8 cellular contexts compared by ENCODE assay signal in the genomic region with DNA sequence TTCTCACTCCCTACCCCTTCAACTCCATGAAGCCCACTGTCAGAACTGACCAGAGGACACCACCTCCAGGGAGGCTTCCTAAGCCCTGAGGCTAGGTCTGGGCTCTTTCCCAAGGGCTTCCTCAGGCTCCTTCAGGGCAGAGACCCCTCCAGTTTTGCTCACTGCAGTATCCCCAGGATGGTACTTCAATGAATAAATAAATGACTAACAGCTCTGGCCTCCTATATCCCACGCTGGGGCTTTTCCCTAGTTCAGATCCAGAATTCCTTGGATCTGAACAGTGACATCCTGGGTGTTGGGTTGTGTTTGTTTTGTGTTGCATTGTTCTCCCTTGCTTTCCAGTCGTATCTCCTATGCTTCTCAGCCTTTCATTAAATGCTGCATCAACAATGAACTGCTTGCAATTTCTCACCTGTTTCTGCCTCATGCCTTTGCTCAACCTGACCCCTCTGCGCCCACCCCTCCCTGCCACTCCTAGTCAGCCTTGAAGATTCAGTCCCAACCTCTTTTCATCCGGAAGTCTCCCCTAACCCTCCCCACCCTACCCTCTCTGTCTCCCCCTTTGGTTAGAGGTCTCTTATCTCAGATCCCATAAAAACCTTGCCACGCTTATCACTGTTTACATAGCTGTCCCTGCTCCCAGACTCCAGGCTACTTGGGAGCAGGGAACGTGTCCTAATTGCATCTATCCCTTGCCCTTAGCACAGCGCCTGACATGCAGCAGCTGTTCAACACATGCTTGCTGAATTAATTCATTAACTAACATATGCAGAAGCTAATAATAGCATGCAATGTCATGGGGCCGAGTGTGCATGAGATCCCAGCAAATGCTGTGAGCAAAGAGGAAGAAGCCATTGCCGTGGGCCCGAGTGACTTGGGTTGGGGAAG. TPM values are rescaled to one million over a fixed set of nuclear protein-coding genes. Genes with fewer than 3 reads are reported as not detected.
DNase-seq lines count a peak whose midpoint lies in the region; ATAC-seq, FAIRE-seq and TF ChIP-seq lines count a peak whose summit lies in the region.

No MANE protein-coding gene starts in this region.

- no peak for TF ChIP-seq POLR2A in H54 (IDR thresholded peaks at IDR 0.05; ENCODE audit: low read depth, low read length)

- no peak for FAIRE-seq in H54 (lab: Jason Lieb, UNC)

- H3K4me3 ChIP-seq in skeletal muscle cell (ENCODE audit: low read depth, low read length), result no peak overlapping the region

- intact Hi-C loops in left cardiac atrium (cut with DNase I), result loop anchor here in 1 of 2 donors (5.0 kb wide), 1 partner anchor 41 kb away; the partner anchor contains the start of gene PPP1R3C

- peak; percentile 51 to 57 for ATAC-seq in left cardiac atrium
- no peak for ATAC-seq in HG02840 (IDR thresholded peaks at IDR 0.05; ENCODE audit: low FRiP score, unreplicated experiment)
- ATAC-seq in GM21717 (IDR thresholded peaks at IDR 0.05; ENCODE audit: unreplicated experiment), result no peak
- ATAC-seq in HG02884 (IDR thresholded peaks at IDR 0.05; ENCODE audit: unreplicated experiment), result no peak

- peak; percentile 34 for DNase-seq in H54 (ENCODE audit: insufficient read length, low spot score)
- peak; percentile 43 for DNase-seq in T1000 (lab: John Stamatoyannopoulos, UW)
- DNase-seq in left cardiac atrium, result no peak
- peak; percentile 67 for DNase-seq in skeletal muscle cell (ENCODE audit: low read depth)
- no peak for DNase-seq in activated CD4-positive, alpha-beta T cell treated with anti-CD3 and anti-CD28 coated beads for 4 hours

RNA-seq across cellular contexts. Expression of gene PPP1R3C, which starts 41.7 kb away (rescaled TPM):
- 100 to 1,000 TPM; 173 to 184 TPM for total RNA-seq in left cardiac atrium

Comparison
In these comparisons a context has a peak if more than half of its experiments do, and no peak if none do; other contexts are left out.
1. DNase-seq: peak in H54 (single experiment), T1000 (single experiment) and skeletal muscle cell (single experiment); none in left cardiac atrium (single experiment) and activated CD4-positive, alpha-beta T cell treated with anti-CD3 and anti-CD28 coated beads for 4 hours (0 of 2).
2. ATAC-seq: peak in left cardiac atrium (2 of 2); none in HG02840 (single experiment), GM21717 (single experiment) and HG02884 (single experiment).